In the genomic region with DNA sequence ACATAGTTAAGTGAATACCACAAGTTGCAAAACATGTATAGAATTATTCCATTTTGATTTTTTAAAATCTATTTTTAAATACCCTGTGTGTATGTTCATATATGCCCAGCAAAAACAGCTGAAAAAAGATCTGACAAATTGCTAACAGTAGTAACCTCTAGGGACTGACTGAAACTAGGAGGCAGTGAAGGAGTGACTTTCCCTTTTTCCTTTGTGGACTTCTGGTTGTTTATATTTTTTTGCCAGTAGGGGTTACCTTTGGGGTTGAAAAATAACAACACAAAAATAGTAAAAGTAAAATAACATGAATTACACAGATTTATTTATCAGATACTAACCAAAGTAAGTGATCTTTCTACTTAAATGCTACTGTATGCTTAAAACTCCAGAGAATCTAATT, we compare ENCODE assay signal across 7 cellular contexts. TPM values are rescaled to one million over a fixed set of nuclear protein-coding genes. Genes with fewer than 3 reads are reported as not detected.
DNase-seq lines count a peak whose midpoint lies in the region; ATAC-seq and TF ChIP-seq lines count a peak whose summit lies in the region.

No MANE protein-coding gene starts in this region.

- no peak for ATAC-seq in HG02588 (IDR thresholded peaks at IDR 0.05; ENCODE audit: unreplicated experiment)
- ATAC-seq in GM18867 (IDR thresholded peaks at IDR 0.05; ENCODE audit: unreplicated experiment) = no peak

- no peaks in the 10 kb centered on the region for H4K20me1 ChIP-seq in OCI-LY1 (ENCODE audit: insufficient read depth, low read length)

- no peaks in the 10 kb centered on the region for H3F3A ChIP-seq in OCI-LY1 (ENCODE audit: insufficient read depth, low read length)

- H3K4me3 Mint-ChIP-seq in endodermal cell = peak overlapping the region; percentile 80

- peaks cover 53% of the 10 kb centered on the region for H3K4me1 ChIP-seq in OCI-LY1 (ENCODE audit: insufficient read depth, low read length, severe bottlenecking)
- H3K4me1 ChIP-seq in endodermal cell (ENCODE audit: control insufficient read depth, insufficient read depth, low read length) = peaks cover 5% of the 10 kb centered on the region
- H3K4me1 ChIP-seq in prostate gland (replicated peaks) = no peaks in the 10 kb centered on the region

- intact Hi-C loops in prostate gland (cut with DNase I) = loop anchor here (10.0 kb wide), 2 partner anchors 83 to 213 kb away; a partner anchor contains a TSS

- peaks cover 4% of the 10 kb centered on the region for H3K36me3 Mint-ChIP-seq in endodermal cell (ENCODE audit: low read depth)

- H3K27ac Mint-ChIP-seq in endodermal cell = no peak overlapping the region

- peaks cover 25% of the 10 kb centered on the region for H3K27me3 Mint-ChIP-seq in endodermal cell (ENCODE audit: insufficient read depth)

- peak overlapping the region; percentile 52 for H3K27ac ChIP-seq in OCI-LY1 (ENCODE audit: low read depth, low read length, poor library complexity, severe bottlenecking)
- H3K27ac ChIP-seq in endodermal cell (ENCODE audit: low read depth, low read length) = no peak overlapping the region
- H3K27ac ChIP-seq in prostate gland = peak overlapping the region; percentile 75 to 85

- H3K9me3 ChIP-seq in OCI-LY1 (ENCODE audit: low read length) (no peaks in the 10 kb centered on the region), endodermal cell (ENCODE audit: control insufficient read depth, low read length) (no peaks in the 10 kb centered on the region), prostate gland (no peaks in the 10 kb centered on the region)

- H3K9ac ChIP-seq in OCI-LY1 (ENCODE audit: low read length) (no peak overlapping the region; the same call in 1 of the 2 replicates), endodermal cell (ENCODE audit: extremely low read depth, low read length, poor library complexity, severe bottlenecking) (no peak overlapping the region)

- H3K4me3 ChIP-seq in GM12865 (ENCODE audit: low read depth, low read length) (peak overlapping the region; percentile 66; the same call in 1 of the 2 replicates), OCI-LY1 (ENCODE audit: low read depth, low read length, poor library complexity, severe bottlenecking) (peak overlapping the region; percentile 84), endodermal cell (ENCODE audit: low read length) (peak overlapping the region; percentile 89), prostate gland (no peak overlapping the region)

- H3K4me1 Mint-ChIP-seq in endodermal cell = peaks cover 24% of the 10 kb centered on the region

- H2AFZ ChIP-seq in OCI-LY1 (ENCODE audit: low read length) = no peak overlapping the region

- H3K9me3 Mint-ChIP-seq in endodermal cell = no peaks in the 10 kb centered on the region

- no peak for TF ChIP-seq POLR2A in prostate gland (IDR thresholded peaks at IDR 0.05)

- DNase-seq in GM12865 (ENCODE audit: low read depth) (no peak), endodermal cell (no peak), prostate gland (ENCODE audit: low spot score) (no peak), NCI-H1930 (lab: John Stamatoyannopoulos, UW) (no peak)

- H3K36me3 ChIP-seq in OCI-LY1 (ENCODE audit: insufficient read depth, low read length) = no peaks in the 10 kb centered on the region
- peaks cover 3% of the 10 kb centered on the region for H3K36me3 ChIP-seq in endodermal cell (ENCODE audit: control insufficient read depth, insufficient read depth, low read length)
- H3K36me3 ChIP-seq in prostate gland = no peaks in the 10 kb centered on the region

- no peaks in the 10 kb centered on the region for H3K27me3 ChIP-seq in OCI-LY1 (ENCODE audit: insufficient read depth, low read length)
- H3K27me3 ChIP-seq in endodermal cell (ENCODE audit: control insufficient read depth, insufficient read depth, low read length, poor library complexity, severe bottlenecking) = peaks cover 17% of the 10 kb centered on the region
- H3K27me3 ChIP-seq in prostate gland (replicated peaks; ENCODE audit: insufficient read depth) = no peaks in the 10 kb centered on the region

- H3K79me2 ChIP-seq in OCI-LY1 (ENCODE audit: insufficient read depth, low read length) = peaks cover 18% of the 10 kb centered on the region; the same call in 1 of the 2 replicates

- H3K9me2 ChIP-seq in OCI-LY1 (ENCODE audit: low read depth, low read length) = no peaks in the 10 kb centered on the region

- H3K4me2 ChIP-seq in OCI-LY1 (ENCODE audit: low read length) = peak overlapping the region; percentile 92

- TF ChIP-seq CTCF in GM12865 (IDR thresholded peaks at IDR 0.05; ENCODE audit: insufficient read depth, low read depth, low read length, missing control alignments) (no peak), OCI-LY1 (IDR thresholded peaks at IDR 0.05; ENCODE audit: low read length) (no peak), endodermal cell (conservative IDR thresholded peaks at IDR 0.05) (peak; percentile 41), prostate gland (IDR thresholded peaks at IDR 0.05) (peak in 2 of 4 experiments; percentile 15 to 18)

RNA-seq across cellular contexts. Expression of a gene that starts 2.9 kb away (rescaled TPM):
- total RNA-seq in endodermal cell = 10 to 100 TPM in 1 of 2 donors, 1 to 10 TPM in 1; 5.0 to 10.7 TPM
- polyA plus RNA-seq in endodermal cell (2013, experiment 1 of 2) = 15.5 TPM
- 16.7 TPM for polyA plus RNA-seq in endodermal cell (2013, experiment 2 of 2)
- total RNA-seq in prostate gland = 10 to 100 TPM; 12.0 to 25.3 TPM

Comparison
In these comparisons a context has a peak if more than half of its experiments do, and no peak if none do; other contexts are left out.
1. H3K4me3 ChIP-seq: peak in GM12865 (single experiment), OCI-LY1 (single experiment) and endodermal cell (single experiment); none in prostate gland (0 of 2).